11 cellular contexts compared by ENCODE assay signal in genomic region chr12:6824962-6825381, GRCh38. TPM values are rescaled to one million over a fixed set of nuclear protein-coding genes. Genes with fewer than 3 reads are reported as not detected.
A peak's percentile ranks its signal among the peaks of the same experiment; 100 is the strongest.
DNase-seq lines count a peak whose midpoint lies in the region; ATAC-seq and TF ChIP-seq lines count a peak whose summit lies in the region.
"Had no signal": no experiment of that assay in that cellular context is flagged by ENCODE, and none has a peak within 500 bp of the region (broad histone marks: within the 10 kb centered on the region; RNA-seq: fewer than 3 reads in every experiment).

No MANE protein-coding gene starts in this region.

- BruUV-seq in Panc1 (replicated peaks; lab: Mats Ljungman, UMichigan) = TSS peak; percentile 56

- TF ChIP-seq EP300 in esophagus muscularis mucosa (IDR thresholded peaks at IDR 0.05) (no peak), tibial nerve (IDR thresholded peaks at IDR 0.05) (no peak)

- peaks cover 57% of the 10 kb centered on the region for H3K4me1 Mint-ChIP-seq in osteocyte (ENCODE audit: unreplicated experiment)
- H3K4me1 Mint-ChIP-seq in stimulated activated effector memory CD8-positive, alpha-beta T cell treated with anti-CD3 and anti-CD28 coated beads, Interleukin-12 subunit alpha, Interleukin-12 subunit beta, amount 100 ng/mL, for 72 hours = peaks cover 60% of the 10 kb centered on the region

- no peak for TF ChIP-seq CTCF in Panc1 (IDR thresholded peaks at IDR 0.05)
- no peak for TF ChIP-seq CTCF in esophagus muscularis mucosa (IDR thresholded peaks at IDR 0.05)
- no peak for TF ChIP-seq CTCF in osteocyte (IDR thresholded peaks at IDR 0.05)
- TF ChIP-seq CTCF in tibial nerve (IDR thresholded peaks at IDR 0.05) = no peak

- POLR2A ChIA-PET in Panc1 (lab: Charles Lee) = no interaction called here

- ATAC-seq in Panc1 (peak; percentile 28; the same call in 1 of the 2 replicates), HG03439 (IDR thresholded peaks at IDR 0.05; ENCODE audit: unreplicated experiment) (no peak)
- ATAC-seq in stimulated activated effector memory CD8-positive, alpha-beta T cell treated with anti-CD3 and anti-CD28 coated beads, Interleukin-12 subunit alpha, Interleukin-12 subunit beta, amount 100 ng/mL, for 72 hours = no peak

- H3K4me1 ChIP-seq in Panc1 (ENCODE audit: control insufficient read depth, insufficient read depth, low read length) = peaks cover 10% of the 10 kb centered on the region; the same call in 1 of the 2 replicates
- peaks cover 30 to 76% (median 69%) of the 10 kb centered on the region in 4 donors for H3K4me1 ChIP-seq in esophagus muscularis mucosa
- H3K4me1 ChIP-seq in tibial nerve = peaks cover 0 to 62% (median 17%) of the 10 kb centered on the region in 4 donors

- peak overlapping the region; percentile 73 for H3K27ac Mint-ChIP-seq in osteocyte (ENCODE audit: unreplicated experiment)
- H3K27ac Mint-ChIP-seq in stimulated activated effector memory CD8-positive, alpha-beta T cell treated with anti-CD3 and anti-CD28 coated beads, Interleukin-12 subunit alpha, Interleukin-12 subunit beta, amount 100 ng/mL, for 72 hours = no peak overlapping the region
- H3K27ac Mint-ChIP-seq: activated T-helper 17 cell treated with anti-CD3 and anti-CD28 coated beads, Interleukin-2, amount 50 U/mL, for 72 hours had no signal

- H3K27ac ChIP-seq in Panc1 (ENCODE audit: low read length) = no peak overlapping the region
- H3K27ac ChIP-seq in esophagus muscularis mucosa (replicated peaks in 1 of 4) = peak overlapping the region in 2 of 4 donors; percentile 20 to 21
- no peak overlapping the region for H3K27ac ChIP-seq in tibial nerve
- H3K27ac ChIP-seq: pancreas, PC-9 had no signal

- no peaks in the 10 kb centered on the region for H3K9me3 Mint-ChIP-seq in osteocyte (ENCODE audit: unreplicated experiment)
- H3K9me3 Mint-ChIP-seq in stimulated activated effector memory CD8-positive, alpha-beta T cell treated with anti-CD3 and anti-CD28 coated beads, Interleukin-12 subunit alpha, Interleukin-12 subunit beta, amount 100 ng/mL, for 72 hours = no peaks in the 10 kb centered on the region
- H3K9me3 Mint-ChIP-seq: activated T-helper 17 cell treated with anti-CD3 and anti-CD28 coated beads, Interleukin-2, amount 50 U/mL, for 72 hours had no signal

- intact Hi-C loops in Panc1 (cut with micrococcal nuclease; ENCODE audit: unreplicated experiment) = loop anchor here (1.0 to 5.0 kb wide), 2 partner anchors 73 to 89 kb away; partner anchors contain the start of gene MLF2
- intact Hi-C loops in esophagus muscularis mucosa (cut with DNase I) = loop anchor here (5.0 kb wide), 2 partner anchors 73 to 208 kb away; partner anchors contain the start of gene MLF2

- no peaks in the 10 kb centered on the region for H3K27me3 ChIP-seq in Panc1 (ENCODE audit: control insufficient read depth, insufficient read depth, low read length)
- peaks cover 0 to 38% (median 5%) of the 10 kb centered on the region in 4 donors for H3K27me3 ChIP-seq in esophagus muscularis mucosa
- peaks cover 0 to 33% of the 10 kb centered on the region in 2 donors for H3K27me3 ChIP-seq in tibial nerve

- TF ChIP-seq POLR2A in esophagus muscularis mucosa (IDR thresholded peaks at IDR 0.05; ENCODE audit: low read depth) = no peak
- TF ChIP-seq POLR2A in tibial nerve (IDR thresholded peaks at IDR 0.05) = no peak

- DNase-seq in GM03348 (ENCODE audit: low spot score) (peak; percentile 46), Panc1 (ENCODE audit: low read depth, low spot score) (no peak), esophagus muscularis mucosa (ENCODE audit: extremely low spot score) (no peak), osteocyte (ENCODE audit: extremely low spot score, unreplicated experiment) (no peak), tibial nerve (ENCODE audit: low spot score in 2 of 2) (no peak), D341Med (ENCODE audit: low spot score) (no peak)
- no peak for DNase-seq in stimulated activated effector memory CD8-positive, alpha-beta T cell treated with anti-CD3 and anti-CD28 coated beads, Interleukin-12 subunit alpha, Interleukin-12 subunit beta, amount 100 ng/mL, for 72 hours (ENCODE audit: low spot score in 2 of 2)

- H3K9me3 ChIP-seq in Panc1 (ENCODE audit: control insufficient read depth, insufficient read depth, low read depth, low read length) (no peaks in the 10 kb centered on the region), esophagus muscularis mucosa (no peaks in the 10 kb centered on the region), tibial nerve (no peaks in the 10 kb centered on the region)
- H3K9me3 ChIP-seq: pancreas had no signal

- no peaks in the 10 kb centered on the region for H3K27me3 Mint-ChIP-seq in osteocyte (ENCODE audit: unreplicated experiment)

- H3K36me3 Mint-ChIP-seq in osteocyte (ENCODE audit: unreplicated experiment) = no peaks in the 10 kb centered on the region
- peaks cover 9% of the 10 kb centered on the region for H3K36me3 Mint-ChIP-seq in stimulated activated effector memory CD8-positive, alpha-beta T cell treated with anti-CD3 and anti-CD28 coated beads, Interleukin-12 subunit alpha, Interleukin-12 subunit beta, amount 100 ng/mL, for 72 hours

- no peak overlapping the region for H3K4me3 Mint-ChIP-seq in osteocyte (ENCODE audit: unreplicated experiment)
- no peak overlapping the region for H3K4me3 Mint-ChIP-seq in stimulated activated effector memory CD8-positive, alpha-beta T cell treated with anti-CD3 and anti-CD28 coated beads, Interleukin-12 subunit alpha, Interleukin-12 subunit beta, amount 100 ng/mL, for 72 hours

- peak overlapping the region in 1 of 2 experiments; percentile 27; a peak in 1 of 4 replicates for H3K4me3 ChIP-seq in Panc1 (ENCODE audit: low read depth in 2 of 2, low read length in 2 of 2)
- H3K4me3 ChIP-seq in esophagus muscularis mucosa = peak overlapping the region; percentile 14 to 46 (median 26)
- no peak overlapping the region for H3K4me3 ChIP-seq in tibial nerve
- H3K4me3 ChIP-seq: pancreas, PC-9 had no signal

- CTCF ChIA-PET in Panc1 (lab: Charles Lee) = interaction anchor here (0.6 to 1.3 kb wide), 2 partner anchors 71 to 119 kb away, joined by 5 to 11 read pairs; partner anchors contain the start of gene MLF2

- in situ Hi-C loops in Panc1 (cut with HindIII; ENCODE audit: low pct_unique_long_range_greater_than_20kb, low sequenced_read_pairs) = no loop called here

- WGBS in esophagus muscularis mucosa = 46% methylated on average over 12 of the region's 12 CpGs
- WGBS in tibial nerve, 2 donors = 48 to 52% methylated on average over 12 of the region's 12 CpGs

- H3K36me3 ChIP-seq in Panc1 (ENCODE audit: control insufficient read depth, insufficient read depth, low read length) (no peaks in the 10 kb centered on the region), esophagus muscularis mucosa (no peaks in the 10 kb centered on the region), tibial nerve (no peaks in the 10 kb centered on the region)
- H3K36me3 ChIP-seq: pancreas had no signal

RNA-seq across cellular contexts. Expression of gene P3H3, which starts 3.2 kb away (rescaled TPM):
- total RNA-seq in Panc1 (2021; ENCODE audit: unreplicated experiment) (11.0 TPM), esophagus muscularis mucosa (10 to 100 TPM; 16.4 to 30.7 (median 26.8) TPM), osteocyte (86.5 and 90.8 TPM in 2 replicates), tibial nerve (10 to 100 TPM; 14.6 to 45.8 (median 36.4) TPM)
- 19.7 TPM for polyA plus RNA-seq in Panc1 (2012; ENCODE audit: insufficient read length)

RNA-seq across cellular contexts. Expression of gene GPR162, which starts 3.4 kb away (rescaled TPM):
- total RNA-seq in Panc1 (2021; ENCODE audit: unreplicated experiment) (1.3 TPM), esophagus muscularis mucosa (10 to 100 TPM in 2 of 4 donors, 1 to 10 TPM in 2; 3.7 to 12.1 (median 10.0) TPM), osteocyte (11.5 and 12.0 TPM in 2 replicates), tibial nerve (1 to 10 TPM; 1.3 to 5.4 (median 2.2) TPM)
- 4.2 TPM for polyA plus RNA-seq in Panc1 (2012; ENCODE audit: insufficient read length)

RNA-seq across cellular contexts. Expression of gene GNB3, which starts 15.8 kb away (rescaled TPM):
- total RNA-seq in Panc1 (2021; ENCODE audit: unreplicated experiment) = 0.21 TPM
- polyA plus RNA-seq in Panc1 (2012; ENCODE audit: insufficient read length) = 1.1 TPM
- total RNA-seq in esophagus muscularis mucosa = 1 to 10 TPM in 1 of 4 donors, under 1 TPM in 3; 0.39 to 1.7 (median 0.46) TPM
- total RNA-seq in osteocyte = 8.3 and 10.6 TPM in 2 replicates
- 1 to 10 TPM in 3 of 4 donors, under 1 TPM in 1; 0.84 to 9.9 (median 5.6) TPM for total RNA-seq in tibial nerve
- total RNA-seq: PC-9 had no signal

RNA-seq across cellular contexts. Expression of gene CDCA3, which starts 26.1 kb away (rescaled TPM):
- 59.0 TPM for total RNA-seq in Panc1 (2021; ENCODE audit: unreplicated experiment)
- polyA plus RNA-seq in Panc1 (2012; ENCODE audit: insufficient read length) = 33.8 TPM
- 1 to 10 TPM; 1.2 to 2.9 (median 1.5) TPM for total RNA-seq in esophagus muscularis mucosa
- total RNA-seq in osteocyte = 8.0 and 9.2 TPM in 2 replicates
- total RNA-seq in tibial nerve = 10 to 100 TPM in 1 of 4 donors, 1 to 10 TPM in 1, under 1 TPM in 2; 0.21 to 19.4 (median 3.6) TPM

RNA-seq across cellular contexts. Expression of gene USP5, which starts 27.0 kb away (rescaled TPM):
- total RNA-seq in Panc1 (2021; ENCODE audit: unreplicated experiment) = 104 TPM
- 72.1 TPM for polyA plus RNA-seq in Panc1 (2012; ENCODE audit: insufficient read length)
- 10 to 100 TPM; 49.8 to 68.7 (median 58.4) TPM for total RNA-seq in esophagus muscularis mucosa
- 113 and 114 TPM in 2 replicates for total RNA-seq in osteocyte
- 10 to 100 TPM; 47.6 to 63.9 (median 56.8) TPM for total RNA-seq in tibial nerve

Comparison
In these comparisons a context has a peak if more than half of its experiments do, and no peak if none do; other contexts are left out.
1. H3K4me3 ChIP-seq: peak in esophagus muscularis mucosa (4 of 4); none in tibial nerve (0 of 4).